1 cellular context compared by ENCODE assay signal in the genomic region with DNA sequence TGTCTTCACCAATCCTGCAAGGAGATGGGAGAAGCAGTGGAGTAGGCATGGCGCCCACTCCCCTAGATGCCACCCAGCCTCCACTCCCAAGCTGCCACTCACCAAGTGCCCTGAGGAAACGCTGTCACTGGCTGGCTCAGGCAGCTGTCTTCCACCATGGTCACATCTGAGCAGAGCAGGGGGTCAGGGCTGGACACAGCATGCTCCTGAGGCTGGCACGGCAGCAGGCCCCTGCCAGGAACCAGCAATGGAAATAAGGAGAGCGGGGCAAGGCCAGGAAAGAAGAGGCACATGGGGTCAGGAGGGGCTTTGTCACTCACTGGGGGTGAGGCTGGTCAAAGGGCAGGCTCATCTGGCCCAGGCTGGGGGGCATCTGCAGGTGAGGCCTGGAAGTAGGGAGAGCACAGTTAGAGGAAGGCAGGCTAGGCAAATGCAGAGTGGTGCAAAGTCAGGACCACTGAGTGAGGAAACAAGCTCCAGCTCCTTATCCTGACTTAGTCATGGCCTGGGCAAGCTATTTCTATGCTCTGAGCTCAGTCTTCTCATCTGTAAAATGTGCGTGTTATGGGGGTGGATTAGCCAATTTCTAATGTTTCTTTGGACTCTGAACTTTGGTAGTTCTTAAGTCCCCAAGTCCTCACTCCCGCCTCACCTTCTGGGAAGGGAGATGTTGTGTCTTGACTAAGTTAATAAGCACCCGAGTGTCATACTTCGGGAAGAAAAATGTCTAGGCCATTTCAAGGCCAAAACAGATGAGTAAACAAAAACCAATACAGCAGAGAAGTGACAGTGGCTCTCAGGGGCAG.
TF ChIP-seq lines count a peak whose summit lies in the region.

No MANE protein-coding gene starts in this region.

TF ChIP-seq in WTC11, 78 proteins besides CTCF, POLR2A, EP300 and RAD21 (continued from another document):
- TF ChIP-seq CDX4 (CRISPR knock-in tag; IDR thresholded peaks at IDR 0.05; ENCODE audit: borderline replicate concordance) (no peak), MXD4 (CRISPR knock-in tag; IDR thresholded peaks at IDR 0.05; ENCODE audit: borderline replicate concordance) (no peak), ZNF232 (CRISPR knock-in tag; IDR thresholded peaks at IDR 0.05) (no peak), ESRRA (CRISPR knock-in tag; IDR thresholded peaks at IDR 0.05; ENCODE audit: borderline replicate concordance) (no peak), HMGXB4 (CRISPR knock-in tag; IDR thresholded peaks at IDR 0.05) (no peak), CREM (CRISPR knock-in tag; IDR thresholded peaks at IDR 0.05) (no peak), JUN (CRISPR knock-in tag; IDR thresholded peaks at IDR 0.05) (no peak), NR3C1 (CRISPR knock-in tag; conservative IDR thresholded peaks at IDR 0.05; ENCODE audit: low read depth) (no peak), SP1 (CRISPR knock-in tag; conservative IDR thresholded peaks at IDR 0.05) (no peak), JAZF1 (CRISPR knock-in tag; IDR thresholded peaks at IDR 0.05) (no peak)
TF ChIP-seq in WTC11: peak in this region for 0.
